Comparison of ENCODE assay signal across 1 cellular context in the genomic region with DNA sequence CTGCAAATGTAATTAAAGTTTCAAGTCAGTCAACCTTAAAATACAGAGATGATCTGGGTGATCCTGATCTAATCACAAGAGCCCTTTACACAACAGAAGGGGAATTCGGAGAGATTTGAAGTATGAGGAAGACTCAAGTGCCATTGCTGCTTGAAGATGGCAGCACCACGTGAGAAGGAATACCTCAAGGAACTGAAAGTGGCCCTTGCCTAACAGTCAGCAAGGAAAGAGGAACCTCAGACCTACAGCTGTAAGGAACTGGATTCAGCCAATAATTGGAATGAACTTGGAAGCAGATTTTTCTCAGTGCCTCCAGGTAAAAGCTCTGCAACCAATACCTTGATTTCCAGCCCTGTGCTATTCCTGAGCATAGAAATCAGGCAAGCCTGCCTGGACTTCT.
TF ChIP-seq lines count a peak whose summit lies in the region.

No MANE protein-coding gene starts in this region.

TF ChIP-seq in SK-N-SH, 30 proteins besides CTCF, POLR2A, EP300 and RAD21:
- TF ChIP-seq TAF1 (IDR thresholded peaks at IDR 0.05; ENCODE audit: borderline replicate concordance, low read depth, low read length), result no peak
- no peak for TF ChIP-seq JUND (IDR thresholded peaks at IDR 0.05)
- TF ChIP-seq, protein P1, sequence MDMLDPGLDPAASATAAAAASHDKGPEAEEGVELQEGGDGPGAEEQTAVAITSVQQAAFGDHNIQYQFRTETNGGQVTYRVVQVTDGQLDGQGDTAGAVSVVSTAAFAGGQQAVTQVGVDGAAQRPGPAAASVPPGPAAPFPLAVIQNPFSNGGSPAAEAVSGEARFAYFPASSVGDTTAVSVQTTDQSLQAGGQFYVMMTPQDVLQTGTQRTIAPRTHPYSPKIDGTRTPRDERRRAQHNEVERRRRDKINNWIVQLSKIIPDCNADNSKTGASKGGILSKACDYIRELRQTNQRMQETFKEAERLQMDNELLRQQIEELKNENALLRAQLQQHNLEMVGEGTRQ (IDR thresholded peaks at IDR 0.05; ENCODE audit: borderline replicate concordance, low read depth, low read length), result no peak
